In genomic region chr1:2025491-2025981, GRCh38 we compare ENCODE assay signal across 2 cellular contexts.
TF ChIP-seq lines count a peak whose summit lies in the region.

No MANE protein-coding gene starts in this region.

TF ChIP-seq in IMR-90, 13 proteins besides CTCF, POLR2A, EP300 and RAD21:
- no peak for TF ChIP-seq MAFK (IDR thresholded peaks at IDR 0.05; ENCODE audit: low read depth, low read length)
- TF ChIP-seq ELK1 (IDR thresholded peaks at IDR 0.05; ENCODE audit: borderline replicate concordance, low read depth, low read length): no peak
- TF ChIP-seq MAZ (IDR thresholded peaks at IDR 0.05; ENCODE audit: borderline replicate concordance, low read depth, low read length): no peak
- TF ChIP-seq USF2 (IDR thresholded peaks at IDR 0.05; ENCODE audit: low read depth, low read length): no peak
- TF ChIP-seq BHLHE40 (IDR thresholded peaks at IDR 0.05; ENCODE audit: low read depth, low read length): no peak
- no peak for TF ChIP-seq CHD1 (IDR thresholded peaks at IDR 0.05; ENCODE audit: low read depth, low read length)
- no peak for TF ChIP-seq CEBPB (IDR thresholded peaks at IDR 0.05; ENCODE audit: low read depth, low read length)
- no peak for TF ChIP-seq SMC3 (IDR thresholded peaks at IDR 0.05; ENCODE audit: low read depth, low read length)
- no peak for TF ChIP-seq NFE2L2 (IDR thresholded peaks at IDR 0.05; ENCODE audit: low read depth, low read length)
- TF ChIP-seq FOS (IDR thresholded peaks at IDR 0.05; ENCODE audit: low read depth, low read length): no peak
- no peak for TF ChIP-seq MXI1 (IDR thresholded peaks at IDR 0.05; ENCODE audit: borderline replicate concordance, low read depth, low read length)
- TF ChIP-seq RFX5 (IDR thresholded peaks at IDR 0.05; ENCODE audit: low read depth, low read length): no peak
- no peak for TF ChIP-seq RCOR1 (IDR thresholded peaks at IDR 0.05; ENCODE audit: insufficient replicate concordance, low read length)
TF ChIP-seq in IMR-90: peak in this region for 0.

TF ChIP-seq in K562, 482 proteins besides CTCF, POLR2A, EP300 and RAD21:
- TF ChIP-seq ZNF830 (CRISPR knock-in tag; IDR thresholded peaks at IDR 0.05) (no peak), SRSF1 (IDR thresholded peaks at IDR 0.05; ENCODE audit: low read depth, low read length) (no peak), GABPA (tag; conservative IDR thresholded peaks at IDR 0.05; ENCODE audit: low read depth) (0 out of 2 replicates have a peak, but pooled peaks have one; percentile 30), SP1 (CRISPR knock-in tag; IDR thresholded peaks at IDR 0.05) (no peak), ETV5 (CRISPR knock-in tag; IDR thresholded peaks at IDR 0.05; ENCODE audit: low read depth) (no peak), CBX5 (IDR thresholded peaks at IDR 0.05; ENCODE audit: borderline replicate concordance, low read depth) (no peak), THRAP3 (IDR thresholded peaks at IDR 0.05; ENCODE audit: borderline replicate concordance) (no peak), DNMT1 (IDR thresholded peaks at IDR 0.05) (no peak), ETV1 (tag; conservative IDR thresholded peaks at IDR 0.05; ENCODE audit: low read depth) (0 out of 2 replicates have a peak, but pooled peaks have one; percentile 16), FOXA3 (CRISPR knock-in tag; conservative IDR thresholded peaks at IDR 0.05 in 1 of 2, IDR thresholded peaks at IDR 0.05 in 1 of 2) (no peak), ARID4B (CRISPR knock-in tag; IDR thresholded peaks at IDR 0.05) (no peak), SMAD2 (IDR thresholded peaks at IDR 0.05; ENCODE audit: low read depth, low read length) (no peak), VEZF1 (CRISPR knock-in tag; IDR thresholded peaks at IDR 0.05) (0 out of 2 replicates have a peak, but pooled peaks have one; percentile 17), BCLAF1 (IDR thresholded peaks at IDR 0.05; ENCODE audit: borderline replicate concordance in 1 of 2, control insufficient read depth in 1 of 2, low read depth in 2 of 2, low read length in 1 of 2) (no peak), TRIM25 (IDR thresholded peaks at IDR 0.05; ENCODE audit: borderline replicate concordance) (no peak), TFAP4 (CRISPR knock-in tag; IDR thresholded peaks at IDR 0.05; ENCODE audit: borderline replicate concordance) (no peak)
